ENCODE assay signal across 8 cellular contexts in genomic region chr10:109732254-109732653, GRCh38.
"Had no signal": no experiment of that assay in that cellular context is flagged by ENCODE, and none has a peak within 500 bp of the region (broad histone marks: within the 10 kb centered on the region; RNA-seq: fewer than 3 reads in every experiment).

No MANE protein-coding gene starts in this region.

- H3K4me3 ChIP-seq: GM23248, GM23338, HAP-1 had no signal

- H3K9ac ChIP-seq: GM23248 had no signal

- H3K9me3 ChIP-seq: HAP-1 had no signal

- H2AFZ ChIP-seq: GM23248, GM23338 had no signal

- DNase-seq: GM23248, GOT3, H7, H9, HFFc6 had no signal

- H3K27ac ChIP-seq: GM23248 had no signal

- H3K4me2 ChIP-seq: GM23338 had no signal

- ATAC-seq: GM23338, HCT116 had no signal

- H3K4me1 ChIP-seq: HAP-1 had no signal

- H3K36me3 ChIP-seq: HAP-1 had no signal
